9 cellular contexts compared by ENCODE assay signal in the genomic region with DNA sequence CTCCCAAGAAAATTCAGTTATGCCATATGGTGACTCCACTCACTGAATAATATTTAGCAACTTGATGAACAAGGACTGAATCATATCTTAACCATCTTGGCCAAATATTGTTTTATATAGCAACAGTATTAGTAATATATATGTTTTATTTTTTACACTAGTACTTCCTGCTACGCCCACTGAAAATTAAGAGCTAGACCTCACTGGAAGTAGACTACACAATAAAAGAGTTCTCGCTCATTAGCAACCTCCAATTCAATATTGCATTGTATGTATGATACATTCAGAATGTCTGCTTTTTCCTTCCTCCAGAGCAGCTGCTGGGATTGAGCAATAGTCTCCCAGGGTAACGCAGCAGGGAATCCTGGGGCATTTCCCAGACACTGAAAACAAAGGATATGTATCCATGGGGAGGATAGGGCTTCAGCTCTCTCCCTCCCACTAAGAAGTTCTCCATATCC. TPM values are rescaled to one million over a fixed set of nuclear protein-coding genes. Genes with fewer than 3 reads are reported as not detected.
A peak's percentile ranks its signal among the peaks of the same experiment; 100 is the strongest.
DNase-seq lines count a peak whose midpoint lies in the region; ATAC-seq, FAIRE-seq and TF ChIP-seq lines count a peak whose summit lies in the region.
"Had no signal": no experiment of that assay in that cellular context is flagged by ENCODE, and none has a peak within 500 bp of the region (broad histone marks: within the 10 kb centered on the region; RNA-seq: fewer than 3 reads in every experiment).

No MANE protein-coding gene starts in this region.

- no peaks in the 10 kb centered on the region for H4K20me1 ChIP-seq in keratinocyte (ENCODE audit: control insufficient read depth, extremely low read depth, insufficient read depth, low read length)

- no peaks in the 10 kb centered on the region for H3K79me2 ChIP-seq in keratinocyte (ENCODE audit: control insufficient read depth, insufficient read depth, low read length)

- no peaks in the 10 kb centered on the region for H3K36me3 ChIP-seq in keratinocyte (ENCODE audit: control insufficient read depth in 2 of 2, extremely low read depth in 1 of 2, insufficient read depth in 2 of 2, low read length in 2 of 2)
- H3K36me3 ChIP-seq: HAP-1 had no signal

- TF ChIP-seq CTCF in AG04450 (IDR thresholded peaks at IDR 0.05; ENCODE audit: low read depth, low read length) (no peak), keratinocyte (optimal IDR thresholded peaks at IDR 0.05 in 1 of 3, IDR thresholded peaks at IDR 0.05 in 1 of 3, conservative IDR thresholded peaks at IDR 0.05 in 1 of 3; ENCODE audit: extremely low read depth in 1 of 3, insufficient read depth in 2 of 3, low read length in 3 of 3) (no peak)

- CTCF ChIA-PET in AG04450 (lab: Charles Lee): interaction anchor here (1.0 to 5.1 kb wide), 3 partner anchors 14 to 305 kb away, joined by 3 to 26 read pairs (median 6); partner anchors contain the start of gene TRIB2

- H2AFZ ChIP-seq in keratinocyte (ENCODE audit: control insufficient read depth, low read length): peak overlapping the region; percentile 75

- ATAC-seq in HG02759 (IDR thresholded peaks at IDR 0.05; ENCODE audit: unreplicated experiment): no peak
- no peak for ATAC-seq in HG03039 (IDR thresholded peaks at IDR 0.05; ENCODE audit: unreplicated experiment)
- ATAC-seq in GM21360 (IDR thresholded peaks at IDR 0.05; ENCODE audit: unreplicated experiment): no peak

- dilution Hi-C loops in keratinocyte (cut with MboI; ENCODE audit: extremely low pct_ligation_motif_present, low sequenced_read_pairs): no loop called here

- DNase-seq in AG04450 (ENCODE audit: low read depth, low spot score) (no peak), HT1080 (ENCODE audit: low read depth) (peak; percentile 87), astrocyte of the hippocampus (ENCODE audit: low read depth, low spot score) (peak; percentile 69), keratinocyte (ENCODE audit: low read depth, low spot score) (peak; percentile 38)
- DNase-seq in stimulated activated CD4-positive, alpha-beta T cell treated with anti-CD3 and anti-CD28 coated beads, Interleukin-4, amount 100 ng/mL, for 1 hour: no peak

- no peaks in the 10 kb centered on the region for H3K27me3 ChIP-seq in AG04450 (ENCODE audit: control insufficient read depth, insufficient read depth, low read length)
- no peaks in the 10 kb centered on the region for H3K27me3 ChIP-seq in keratinocyte (ENCODE audit: control insufficient read depth, extremely low read depth, insufficient read depth, low read length)

- no peaks in the 10 kb centered on the region for H3K9me1 ChIP-seq in keratinocyte (ENCODE audit: control insufficient read depth, extremely low read depth, insufficient read depth, low read length)

- peaks cover 28% of the 10 kb centered on the region for H3K4me1 ChIP-seq in keratinocyte (ENCODE audit: control insufficient read depth, extremely low read depth, insufficient read depth, low read length)
- H3K4me1 ChIP-seq: HAP-1 had no signal

- peak; percentile 87 for FAIRE-seq in keratinocyte (lab: Jason Lieb, UNC)

- no peaks in the 10 kb centered on the region for H3K9me3 ChIP-seq in AG04450 (ENCODE audit: control insufficient read depth, insufficient read depth, low read length)
- no peaks in the 10 kb centered on the region for H3K9me3 ChIP-seq in keratinocyte (ENCODE audit: control insufficient read depth, low read depth, low read length)
- H3K9me3 ChIP-seq: HAP-1 had no signal

- peak overlapping the region; percentile 80 for H3K27ac ChIP-seq in AG04450 (ENCODE audit: low read depth, low read length)
- H3K27ac ChIP-seq in keratinocyte (ENCODE audit: control insufficient read depth, insufficient read depth, low read length): peak overlapping the region; percentile 98

- H3K9ac ChIP-seq in keratinocyte (ENCODE audit: control insufficient read depth, extremely low read depth, insufficient read depth, low read length): peak overlapping the region; percentile 72

- no peak overlapping the region for H3K4me3 ChIP-seq in AG04450 (ENCODE audit: low read depth, low read length)
- peak overlapping the region in 2 of 3 experiments; percentile 27 to 44 for H3K4me3 ChIP-seq in keratinocyte (ENCODE audit: control insufficient read depth in 2 of 3, extremely low read depth in 1 of 3, insufficient read depth in 2 of 3, low read depth in 1 of 3, low read length in 3 of 3)
- H3K4me3 ChIP-seq: HAP-1 had no signal

- peak overlapping the region; percentile 70 for H3K4me2 ChIP-seq in keratinocyte (ENCODE audit: control insufficient read depth, extremely low read depth, insufficient read depth, low read depth, low read length)

- POLR2A ChIA-PET in AG04450 (lab: Yijun Ruan, JAX): interaction anchor here (0.7 to 1.7 kb wide), 4 partner anchors 14 to 636 kb away, joined by 3 to 8 read pairs (median 4); partner anchors contain the start of gene TRIB2

RNA-seq across cellular contexts. Expression of gene TRIB2, which starts 14.0 kb away (rescaled TPM):
- polyA plus RNA-seq in AG04450 (2011; rRNA removed): 12.2 and 13.0 TPM in 2 replicates
- polyA minus RNA-seq in AG04450 (2011; rRNA and poly(A)+ RNA removed): 17.6 and 20.9 TPM in 2 replicates
- total RNA-seq in HT1080 (2014; rRNA removed; shearing (Covaris generic)): 15.1 and 16.6 TPM in 2 replicates
- 9.6 and 10.4 TPM in 2 replicates for polyA plus RNA-seq in HT1080 (2015; cell fraction: cytosol; rRNA removed)
- 23.5 and 33.0 TPM in 2 replicates for polyA plus RNA-seq in HT1080 (2015; cell fraction: nucleus; rRNA removed)
- 4.6 to 8.8 TPM (median 7.7 TPM) in 3 replicates for polyA plus RNA-seq in keratinocyte
- 1.1 TPM for polyA plus RNA-seq in keratinocyte (2011; ENCODE audit: low read depth)
- 4.7 and 4.8 TPM in 2 replicates for polyA plus RNA-seq in keratinocyte (2011; cell fraction: cytosol; rRNA removed)
- 14.6 and 18.5 TPM in 2 replicates for polyA plus RNA-seq in keratinocyte (2011; cell fraction: nucleus; rRNA removed)
- polyA plus RNA-seq in keratinocyte (2012; ENCODE audit: low replicate concordance): 2.0 and 9.6 TPM in 2 replicates
- polyA minus RNA-seq in keratinocyte: 4.8 to 7.4 TPM (median 6.8 TPM) in 3 replicates
- 6.9 TPM for polyA minus RNA-seq in keratinocyte (2011; cell fraction: cytosol; rRNA and poly(A)+ RNA removed)
- 8.1 and 9.8 TPM in 2 replicates for polyA minus RNA-seq in keratinocyte (2011; cell fraction: nucleus; rRNA and poly(A)+ RNA removed)

Comparison
In these comparisons a context has a peak if more than half of its experiments do, and no peak if none do; other contexts are left out.
1. DNase-seq: peak in HT1080 (single experiment), astrocyte of the hippocampus (single experiment) and keratinocyte (single experiment); none in AG04450 (single experiment) and stimulated activated CD4-positive, alpha-beta T cell treated with anti-CD3 and anti-CD28 coated beads, Interleukin-4, amount 100 ng/mL, for 1 hour (single experiment).